14 cellular contexts compared by ENCODE assay signal in the genomic region with DNA sequence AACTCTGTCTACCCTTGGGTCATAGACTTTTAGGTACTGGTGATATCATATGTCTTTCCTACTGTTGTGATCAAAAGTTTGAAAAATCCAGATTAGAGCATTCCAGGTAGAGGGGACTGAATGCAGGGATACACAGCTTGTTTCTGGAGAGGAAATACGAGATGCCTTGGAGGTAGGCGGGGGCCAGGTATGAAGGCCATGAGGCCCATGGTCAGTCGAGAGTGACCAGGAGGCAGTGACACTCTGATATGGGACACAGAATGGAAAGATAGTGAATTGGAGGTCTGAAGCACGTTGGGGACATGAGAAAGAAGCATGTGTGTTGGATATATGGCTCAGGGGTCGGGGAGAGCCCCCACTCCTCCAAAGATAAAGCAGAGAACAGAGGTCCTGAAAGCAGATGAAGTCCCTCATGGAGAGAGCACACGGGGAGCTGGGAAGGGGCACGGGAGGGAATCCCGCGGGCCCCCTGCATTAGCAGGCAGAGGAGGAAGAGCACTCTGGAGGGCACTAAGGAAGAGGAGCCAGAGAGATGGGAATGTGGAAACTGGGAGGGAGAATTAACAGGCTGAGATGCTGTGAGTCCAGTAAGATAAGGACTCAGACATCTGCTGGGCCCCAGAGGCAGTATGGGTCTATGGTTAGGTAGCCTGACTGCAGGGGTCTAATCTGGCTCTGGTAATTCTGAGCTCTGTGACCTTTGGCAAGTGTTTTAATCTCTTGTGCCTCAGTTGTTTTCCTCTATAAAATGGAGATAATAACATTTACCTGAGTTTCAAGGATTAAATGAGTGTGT. TPM values are rescaled to one million over a fixed set of nuclear protein-coding genes. Genes with fewer than 3 reads are reported as not detected.
DNase-seq lines count a peak whose midpoint lies in the region; ATAC-seq and TF ChIP-seq lines count a peak whose summit lies in the region.
"Had no signal": no experiment of that assay in that cellular context is flagged by ENCODE, and none has a peak within 500 bp of the region (broad histone marks: within the 10 kb centered on the region; RNA-seq: fewer than 3 reads in every experiment).

No MANE protein-coding gene starts in this region.

- H3K9me3 ChIP-seq in adipocyte (ENCODE audit: control insufficient read depth, low read length), result no peaks in the 10 kb centered on the region
- H3K9me3 ChIP-seq in mesodermal cell (ENCODE audit: control insufficient read depth, low read length), result no peaks in the 10 kb centered on the region
- no peaks in the 10 kb centered on the region for H3K9me3 ChIP-seq in suprapubic skin

- TF ChIP-seq RAD21 in Ishikawa (IDR thresholded peaks at IDR 0.05; ENCODE audit: low read depth), result no peak

- H3K36me3 ChIP-seq in adipocyte (ENCODE audit: control insufficient read depth, insufficient read depth, low read length, severe bottlenecking) (no peaks in the 10 kb centered on the region), mesodermal cell (ENCODE audit: control insufficient read depth, insufficient read depth, low read length) (no peaks in the 10 kb centered on the region), suprapubic skin (no peaks in the 10 kb centered on the region)

- H3K4me1 ChIP-seq in adipocyte (ENCODE audit: control insufficient read depth, insufficient read depth, low read length) (peaks cover 40% of the 10 kb centered on the region), mesodermal cell (ENCODE audit: control insufficient read depth, insufficient read depth, low read length, poor library complexity, severe bottlenecking) (peaks cover 35% of the 10 kb centered on the region), suprapubic skin (peaks cover 24% of the 10 kb centered on the region)

- WGBS in mesodermal cell (ENCODE audit: insufficient coverage in 2 of 2), 2 experiments, result 94 to 95% methylated on average over 4 to 8 of the region's 9 CpGs
- 93% methylated on average over 9 of the region's 9 CpGs for WGBS in suprapubic skin

- TF ChIP-seq EP300 in Ishikawa (IDR thresholded peaks at IDR 0.05; ENCODE audit: borderline replicate concordance) (no peak), suprapubic skin (IDR thresholded peaks at IDR 0.05) (no peak)

- ATAC-seq in GM21717 (IDR thresholded peaks at IDR 0.05; ENCODE audit: unreplicated experiment) (no peak), HG02840 (IDR thresholded peaks at IDR 0.05; ENCODE audit: low FRiP score, unreplicated experiment) (no peak)
- ATAC-seq: CD8-positive, alpha-beta T cell had no signal

- H3K27ac ChIP-seq in mesodermal cell (ENCODE audit: low read depth, low read length, severe bottlenecking), result peak overlapping the region; percentile 74
- H3K27ac ChIP-seq in suprapubic skin, result peak overlapping the region; percentile 48
- H3K27ac ChIP-seq: foreskin keratinocyte had no signal

- DNase-seq in adipocyte (ENCODE audit: low read depth) (no peak), suprapubic skin (ENCODE audit: low spot score in 2 of 2) (no peak), SIG-M5 (lab: John Stamatoyannopoulos, UW) (no peak)
- DNase-seq: activated B cell treated with CpG ODN at 0.5 μM for 24 hours; amygdala; CD8-positive, alpha-beta T cell; dermis blood vessel endothelial cell; Karpas-422; NCI-H1694 treated with DMSO at 0.1 percent for 48 hours had no signal

- H3K4me3 ChIP-seq in adipocyte (ENCODE audit: low read length) (no peak overlapping the region), mesodermal cell (ENCODE audit: extremely low read depth, insufficient read depth, low read length, poor library complexity, severe bottlenecking) (no peak overlapping the region), suprapubic skin (no peak overlapping the region)

- TF ChIP-seq CTCF in suprapubic skin (IDR thresholded peaks at IDR 0.05), result no peak

- H3K27me3 ChIP-seq in adipocyte (replicated peaks; ENCODE audit: control insufficient read depth, insufficient read depth, low read length), result no peaks in the 10 kb centered on the region
- H3K27me3 ChIP-seq in suprapubic skin, result no peaks in the 10 kb centered on the region
- H3K27me3 ChIP-seq: foreskin keratinocyte had no signal

- no peak for TF ChIP-seq POLR2A in suprapubic skin (IDR thresholded peaks at IDR 0.05)

- H3K9ac ChIP-seq in adipocyte (ENCODE audit: low read length), result peak overlapping the region; percentile 18

TF ChIP-seq in Ishikawa, 13 proteins besides CTCF, POLR2A, EP300 and RAD21:
- TF ChIP-seq TAF1 (IDR thresholded peaks at IDR 0.05; ENCODE audit: low read depth), result no peak
- TF ChIP-seq TCF12 (IDR thresholded peaks at IDR 0.05; ENCODE audit: low read depth), result no peak
- TF ChIP-seq USF1 (IDR thresholded peaks at IDR 0.05), result no peak
- peak; percentile 57; the same call in 1 of the 2 replicates for TF ChIP-seq MAX (IDR thresholded peaks at IDR 0.05)
- TF ChIP-seq ZBTB7A (IDR thresholded peaks at IDR 0.05; ENCODE audit: low read depth), result no peak
- TF ChIP-seq CEBPB (IDR thresholded peaks at IDR 0.05), result no peak

RNA-seq across cellular contexts. Expression of gene SRSF3, which starts 15.9 kb away (rescaled TPM):
- polyA plus RNA-seq in mesodermal cell (2013, experiment 1 of 2), result 311 TPM
- polyA plus RNA-seq in mesodermal cell (2013, experiment 2 of 2), result 329 TPM
- total RNA-seq in suprapubic skin, result 100 to 1,000 TPM; 152 to 180 (median 167) TPM

RNA-seq across cellular contexts. Expression of gene STK38, which starts 30.9 kb away (rescaled TPM):
- 26.3 TPM for polyA plus RNA-seq in mesodermal cell (2013, experiment 1 of 2)
- polyA plus RNA-seq in mesodermal cell (2013, experiment 2 of 2), result 26.2 TPM
- total RNA-seq in suprapubic skin, result 10 to 100 TPM; 23.0 to 33.8 (median 27.0) TPM
